ENCODE assay signal across 14 cellular contexts in genomic region chr15:100880897-100881242, GRCh38. TPM values are rescaled to one million over a fixed set of nuclear protein-coding genes. Genes with fewer than 3 reads are reported as not detected.
DNase-seq lines count a peak whose midpoint lies in the region; TF ChIP-seq lines count a peak whose summit lies in the region.
"Had no signal": no experiment of that assay in that cellular context is flagged by ENCODE, and none has a peak within 500 bp of the region (broad histone marks: within the 10 kb centered on the region; RNA-seq: fewer than 3 reads in every experiment).

No MANE protein-coding gene starts in this region.

- H3K36me3 Mint-ChIP-seq in nephron (ENCODE audit: low read depth), result no peaks in the 10 kb centered on the region

- H3K9ac ChIP-seq in Karpas-422 (ENCODE audit: low read length), result no peak overlapping the region
- H3K9ac ChIP-seq: KMS-11 had no signal

- no peak overlapping the region for H2AFZ ChIP-seq in Karpas-422 (ENCODE audit: low read length)

- H3K36me3 ChIP-seq in MG63, result peaks cover 57% of the 10 kb centered on the region
- no peaks in the 10 kb centered on the region for H3K36me3 ChIP-seq in Karpas-422 (ENCODE audit: insufficient read depth, low read length)
- H3K36me3 ChIP-seq: neutrophil had no signal

- H3K9me2 ChIP-seq in Karpas-422 (replicated peaks; ENCODE audit: insufficient read depth, low read length), result no peaks in the 10 kb centered on the region

- TF ChIP-seq CTCF in AG10803 (conservative IDR thresholded peaks at IDR 0.05; ENCODE audit: low read length) (no peak), nephron (IDR thresholded peaks at IDR 0.05; ENCODE audit: unreplicated experiment in 3 of 3) (no peak)

- H3K4me3 ChIP-seq in AG10803 (ENCODE audit: low read length) (peak overlapping the region; percentile 64), MG63 (peak overlapping the region; percentile 67), Karpas-422 (ENCODE audit: low read length) (no peak overlapping the region)

- H3K79me2 ChIP-seq in Karpas-422 (ENCODE audit: low read length), result no peaks in the 10 kb centered on the region

- no peak overlapping the region for H3K4me2 ChIP-seq in Karpas-422 (ENCODE audit: low read depth, low read length, poor library complexity, severe bottlenecking)
- H3K4me2 ChIP-seq: KMS-11 had no signal

- H3K9me3 Mint-ChIP-seq in nephron, result no peaks in the 10 kb centered on the region

- DNase-seq in AG10803 (ENCODE audit: low read depth), result no peak
- DNase-seq in MG63, result no peak
- no peak for DNase-seq in epithelial cell of prostate (ENCODE audit: low read depth, low spot score)
- no peak for DNase-seq in Karpas-422
- no peak for DNase-seq in caudate nucleus (lab: John Stamatoyannopoulos, UW)
- no peak for DNase-seq in T-helper 9 cell
- DNase-seq in KBM-7, result no peak
- DNase-seq: central memory CD4-positive, alpha-beta T cell; head of caudate nucleus; NCI-H446 treated with DMSO at 0.1 percent for 48 hours had no signal

- H3K27me3 ChIP-seq in MG63 (no peaks in the 10 kb centered on the region), Karpas-422 (ENCODE audit: low read length) (no peaks in the 10 kb centered on the region)

- in situ Hi-C loops in KBM-7 (cut with MboI; ENCODE audit: low pct_unique_long_range_greater_than_20kb, low sequenced_read_pairs), result no loop called here

- no peak overlapping the region for H3K27ac Mint-ChIP-seq in nephron

- no peaks in the 10 kb centered on the region for H4K20me1 ChIP-seq in Karpas-422 (ENCODE audit: insufficient read depth, low read depth, low read length)

- H3K4me1 Mint-ChIP-seq in nephron, result peaks cover 4% of the 10 kb centered on the region

- peaks cover 90% of the 10 kb centered on the region for H3K27me3 Mint-ChIP-seq in nephron (ENCODE audit: low read depth)

- no peaks in the 10 kb centered on the region for H3K4me1 ChIP-seq in Karpas-422 (ENCODE audit: low read length)

- H3K9me3 ChIP-seq in MG63, result no peaks in the 10 kb centered on the region
- H3K9me3 ChIP-seq in Karpas-422 (ENCODE audit: low read length), result no peaks in the 10 kb centered on the region
- H3K9me3 ChIP-seq: neutrophil had no signal

- peak overlapping the region; percentile 74 for H3K27ac ChIP-seq in epithelial cell of prostate
- H3K27ac ChIP-seq in Karpas-422 (ENCODE audit: low read length), result no peak overlapping the region
- no peak overlapping the region for H3K27ac ChIP-seq in caudate nucleus (ENCODE audit: low read depth, low read length)
- H3K27ac ChIP-seq: C4-2B, KMS-11, neutrophil had no signal

- H3K4me3 Mint-ChIP-seq in nephron, result peak overlapping the region; percentile 75 to 82 (median 78)

RNA-seq across cellular contexts. Expression of gene ALDH1A3, which starts 1.2 kb away (rescaled TPM):
- 879 and 1,090 TPM in 2 replicates for total RNA-seq in MG63 (2014; rRNA removed; shearing (Covaris generic); ENCODE audit: low replicate concordance)
- total RNA-seq in Karpas-422 (2014; rRNA removed; shearing (Covaris generic); ENCODE audit: low replicate concordance), result not detected in 2 replicates

RNA-seq across cellular contexts. Expression of gene LRRK1, which starts 38.3 kb away (rescaled TPM):
- 4.4 and 10.4 TPM in 2 replicates for total RNA-seq in MG63 (2014; rRNA removed; shearing (Covaris generic); ENCODE audit: low replicate concordance)
- 46.6 and 87.3 TPM in 2 replicates for total RNA-seq in Karpas-422 (2014; rRNA removed; shearing (Covaris generic); ENCODE audit: low replicate concordance)

Comparison
In these comparisons a context has a peak if more than half of its experiments do, and no peak if none do; other contexts are left out.
1. RNA of gene ALDH1A3, which starts 1.2 kb away (total RNA-seq): 879 to 1,090 TPM in MG63; not detected in Karpas-422; every median in the first group is over 100 times any median in the second.